ENCODE assay signal across 14 cellular contexts in genomic region chr20:34621383-34622367, GRCh38. TPM values are rescaled to one million over a fixed set of nuclear protein-coding genes. Genes with fewer than 3 reads are reported as not detected.
A peak's percentile ranks its signal among the peaks of the same experiment; 100 is the strongest.
DNase-seq lines count a peak whose midpoint lies in the region; ATAC-seq lines count a peak whose summit lies in the region.
"Had no signal": no experiment of that assay in that cellular context is flagged by ENCODE, and none has a peak within 500 bp of the region (broad histone marks: within the 10 kb centered on the region; RNA-seq: fewer than 3 reads in every experiment).

No MANE protein-coding gene starts in this region.

- peaks cover 0 to 14% of the 10 kb centered on the region in 2 donors for H3K4me1 ChIP-seq in mucosa of rectum (ENCODE audit: control insufficient read depth in 2 of 2, insufficient read depth in 2 of 2, low read length in 2 of 2)
- H3K4me1 ChIP-seq: lower lobe of right lung had no signal

- H3K4me3 ChIP-seq in MG63 (no peak overlapping the region), mucosa of rectum (ENCODE audit: low read length in 2 of 2) (peak overlapping the region in 1 of 2 donors; percentile 9)
- H3K4me3 ChIP-seq: dorsolateral prefrontal cortex, lower lobe of right lung, SJSA1 had no signal

- ATAC-seq in GM19324 (IDR thresholded peaks at IDR 0.05; ENCODE audit: low FRiP score, unreplicated experiment) (no peak), HG03135 (IDR thresholded peaks at IDR 0.05; ENCODE audit: unreplicated experiment) (no peak)
- ATAC-seq: lower lobe of right lung had no signal

- no peaks in the 10 kb centered on the region for H3K27me3 ChIP-seq in MG63
- H3K27me3 ChIP-seq in mucosa of rectum (ENCODE audit: control insufficient read depth in 2 of 2, insufficient read depth in 2 of 2, low read length in 2 of 2), result no peaks in the 10 kb centered on the region
- H3K27me3 ChIP-seq: dorsolateral prefrontal cortex, SJSA1 had no signal

- no peak overlapping the region for H3K9ac ChIP-seq in mucosa of rectum (ENCODE audit: low read depth in 1 of 2, low read length in 2 of 2)

- H3K36me3 ChIP-seq in MG63, result peaks cover 22% of the 10 kb centered on the region
- H3K36me3 ChIP-seq in mucosa of rectum (ENCODE audit: control insufficient read depth in 2 of 2, insufficient read depth in 2 of 2, low read length in 2 of 2), result peaks cover 0 to 5% of the 10 kb centered on the region in 2 donors
- H3K36me3 ChIP-seq: SJSA1 had no signal

- H3K9me3 ChIP-seq in MG63 (no peaks in the 10 kb centered on the region; the same call in 1 of the 2 replicates), mucosa of rectum (ENCODE audit: control insufficient read depth in 2 of 2, low read length in 2 of 2) (no peaks in the 10 kb centered on the region)
- H3K9me3 ChIP-seq: lower lobe of right lung, SJSA1 had no signal

- DNase-seq in ELR (ENCODE audit: low read depth) (peak; percentile 53), MG63 (peak; percentile 67), dermis blood vessel endothelial cell (peak; percentile 14), SHP77 (lab: John Stamatoyannopoulos, UW) (no peak)
- DNase-seq: activated CD4-positive, CD25-positive, alpha-beta regulatory T cell treated with anti-CD3 and anti-CD28 coated beads, Interleukin-2, amount 50 U/mL, for 72 hours; dorsolateral prefrontal cortex; lower lobe of right lung; MM.1S; NCI-H446; stimulated activated naive CD8-positive, alpha-beta T cell treated with anti-CD3 and anti-CD28 coated beads, Interleukin-15, amount 100 ng/mL, for 72 hours had no signal

- H3K27ac ChIP-seq in mucosa of rectum (ENCODE audit: low read depth in 2 of 2, low read length in 2 of 2), result peak overlapping the region; percentile 70 to 75
- H3K27ac ChIP-seq: lower lobe of right lung, SJSA1 had no signal

RNA-seq across cellular contexts. Expression of gene PIGU, which starts 55.2 kb away (rescaled TPM):
- total RNA-seq in MG63 (2014; rRNA removed; shearing (Covaris generic); ENCODE audit: low replicate concordance), result 19.4 and 28.2 TPM in 2 replicates
- total RNA-seq in dermis blood vessel endothelial cell, result 7.8 and 8.3 TPM in 2 replicates

Comparison
In these comparisons a context has a peak if more than half of its experiments do, and no peak if none do; other contexts are left out.
1. DNase-seq: peak in ELR (single experiment), MG63 (single experiment) and dermis blood vessel endothelial cell (single experiment); none in SHP77 (0 of 2).